In the genomic region with DNA sequence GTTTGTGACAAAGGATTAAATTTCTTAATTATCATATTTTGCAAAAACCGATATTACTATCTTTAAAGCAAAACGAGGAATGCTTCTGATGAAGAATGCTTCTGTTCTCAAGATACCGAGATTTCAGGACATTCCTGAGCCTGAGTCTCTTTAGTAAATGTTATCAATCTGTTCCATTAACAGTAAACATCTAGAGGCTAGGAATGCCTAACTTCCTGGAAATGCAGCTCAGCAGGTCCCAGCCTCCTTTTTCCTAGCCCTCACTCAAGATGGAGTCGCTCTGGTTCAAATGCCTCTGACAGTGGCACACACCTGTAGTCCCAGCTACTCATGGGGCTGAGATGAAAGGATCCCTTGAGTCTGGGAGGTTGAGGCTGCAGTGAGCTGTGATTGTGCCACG, we compare ENCODE assay signal across 33 cellular contexts. TPM values are rescaled to one million over a fixed set of nuclear protein-coding genes. Genes with fewer than 3 reads are reported as not detected.
"Had no signal": no experiment of that assay in that cellular context is flagged by ENCODE, and none has a peak within 500 bp of the region (broad histone marks: within the 10 kb centered on the region; RNA-seq: fewer than 3 reads in every experiment).

No MANE protein-coding gene starts in this region.

- H3K36me3 ChIP-seq: brain microvascular endothelial cell, esophagus squamous epithelium had no signal

- H3K27ac Mint-ChIP-seq: activated CD4-positive, alpha-beta memory T cell treated with anti-CD3 and anti-CD28 coated beads for 36 hours; activated CD4-positive, alpha-beta T cell treated with anti-CD3 and anti-CD28 coated beads for 36 hours; activated CD4-positive, alpha-beta T cell treated with anti-CD3 and anti-CD28 coated beads, Interleukin-2, amount 10 ng/mL, durations not matched to agents 24 days and 14 days; activated naive CD4-positive, alpha-beta T cell treated with anti-CD3 and anti-CD28 coated beads, Interleukin-2, amount 10 ng/mL, durations not matched to agents 7 days and 5 days; activated naive CD4-positive, alpha-beta T cell treated with anti-CD3 and anti-CD28 coated beads, Interleukin-2, amount 50 U/mL, for 72 hours; activated naive CD8-positive, alpha-beta T cell treated with anti-CD3 and anti-CD28 coated beads, Interleukin-2, amount 10 ng/mL, durations not matched to agents 7 days and 5 days; activated T-cell treated with anti-CD3 and anti-CD28 coated beads, Interleukin-2, amount 50 U/mL, for 24 hours; activated T-cell treated with anti-CD3 and anti-CD28 coated beads, Interleukin-2, amount 50 U/mL, for 72 hours had no signal

- H3K36me3 Mint-ChIP-seq: activated CD4-positive, alpha-beta memory T cell treated with anti-CD3 and anti-CD28 coated beads for 36 hours; activated naive CD4-positive, alpha-beta T cell treated with anti-CD3 and anti-CD28 coated beads, Interleukin-2, amount 10 ng/mL, durations not matched to agents 7 days and 5 days; activated naive CD4-positive, alpha-beta T cell treated with anti-CD3 and anti-CD28 coated beads, Interleukin-2, amount 50 U/mL, for 72 hours; activated naive CD8-positive, alpha-beta T cell treated with anti-CD3 and anti-CD28 coated beads, Interleukin-2, amount 10 ng/mL, durations not matched to agents 7 days and 5 days had no signal

- H3K9me3 ChIP-seq: esophagus squamous epithelium had no signal

- ATAC-seq: activated CD4-positive, alpha-beta T cell treated with anti-CD3 and anti-CD28 coated beads for 36 hours; activated naive CD4-positive, alpha-beta T cell treated with anti-CD3 and anti-CD28 coated beads, Interleukin-2, amount 50 U/mL, for 72 hours; activated T-cell treated with anti-CD3 and anti-CD28 coated beads, Interleukin-2, amount 50 U/mL, for 72 hours had no signal

- H3K9me3 Mint-ChIP-seq: activated CD4-positive, alpha-beta memory T cell treated with anti-CD3 and anti-CD28 coated beads for 36 hours; activated CD4-positive, alpha-beta T cell treated with anti-CD3 and anti-CD28 coated beads, Interleukin-2, amount 10 ng/mL, durations not matched to agents 24 days and 14 days; activated naive CD4-positive, alpha-beta T cell treated with anti-CD3 and anti-CD28 coated beads, Interleukin-2, amount 10 ng/mL, durations not matched to agents 7 days and 5 days; activated naive CD4-positive, alpha-beta T cell treated with anti-CD3 and anti-CD28 coated beads, Interleukin-2, amount 50 U/mL, for 72 hours; activated naive CD8-positive, alpha-beta T cell treated with anti-CD3 and anti-CD28 coated beads, Interleukin-2, amount 10 ng/mL, durations not matched to agents 7 days and 5 days; activated T-cell treated with anti-CD3 and anti-CD28 coated beads, Interleukin-2, amount 50 U/mL, for 24 hours; activated T-cell treated with anti-CD3 and anti-CD28 coated beads, Interleukin-2, amount 50 U/mL, for 72 hours; central memory CD8-positive, alpha-beta T cell had no signal

- H3K4me3 Mint-ChIP-seq: activated CD4-positive, alpha-beta memory T cell treated with anti-CD3 and anti-CD28 coated beads for 36 hours; activated CD4-positive, alpha-beta T cell treated with anti-CD3 and anti-CD28 coated beads for 36 hours; activated CD4-positive, alpha-beta T cell treated with anti-CD3 and anti-CD28 coated beads, Interleukin-2, amount 10 ng/mL, durations not matched to agents 24 days and 14 days; activated naive CD4-positive, alpha-beta T cell treated with anti-CD3 and anti-CD28 coated beads, Interleukin-2, amount 10 ng/mL, durations not matched to agents 7 days and 5 days; activated naive CD8-positive, alpha-beta T cell treated with anti-CD3 and anti-CD28 coated beads, Interleukin-2, amount 10 ng/mL, durations not matched to agents 7 days and 5 days; activated T-cell treated with anti-CD3 and anti-CD28 coated beads, Interleukin-2, amount 50 U/mL, for 24 hours; activated T-cell treated with anti-CD3 and anti-CD28 coated beads, Interleukin-2, amount 50 U/mL, for 72 hours; central memory CD8-positive, alpha-beta T cell had no signal

- H3K4me1 Mint-ChIP-seq: activated CD4-positive, alpha-beta T cell treated with anti-CD3 and anti-CD28 coated beads, Interleukin-2, amount 10 ng/mL, durations not matched to agents 24 days and 14 days had no signal

- H3K27ac ChIP-seq: brain microvascular endothelial cell, coronary artery, epithelial cell of prostate, esophagus squamous epithelium had no signal

- H3K4me3 ChIP-seq: coronary artery, esophagus squamous epithelium had no signal

- DNase-seq: activated CD4-positive, alpha-beta memory T cell treated with anti-CD3 and anti-CD28 coated beads for 36 hours; activated CD4-positive, alpha-beta T cell treated with anti-CD3 and anti-CD28 coated beads for 36 hours; activated CD4-positive, alpha-beta T cell treated with anti-CD3 and anti-CD28 coated beads, Interleukin-2, amount 10 ng/mL, durations not matched to agents 24 days and 14 days; activated CD4-positive, CD25-positive, alpha-beta regulatory T cell; activated CD4-positive, CD25-positive, alpha-beta regulatory T cell treated with anti-CD3 and anti-CD28 coated beads, Interleukin-2, amount 50 U/mL, for 72 hours; activated CD8-positive, alpha-beta memory T cell treated with anti-CD3 and anti-CD28 coated beads, Interleukin-2, amount 50 U/mL, for 48 hours; activated gamma-delta T cell; activated naive CD4-positive, alpha-beta T cell; activated naive CD4-positive, alpha-beta T cell treated with anti-CD3 and anti-CD28 coated beads, Interleukin-2, amount 10 ng/mL, durations not matched to agents 7 days and 5 days; activated naive CD8-positive, alpha-beta T cell treated with anti-CD3 and anti-CD28 coated beads, Interleukin-2, amount 10 ng/mL, durations not matched to agents 7 days and 5 days; activated T-cell treated with anti-CD3 and anti-CD28 coated beads for 4 hours; activated T-cell treated with anti-CD3 and anti-CD28 coated beads, Interleukin-2, amount 50 U/mL, for 24 hours; activated T-cell treated with anti-CD3 and anti-CD28 coated beads, Interleukin-2, amount 50 U/mL, for 72 hours; brain microvascular endothelial cell; dermis blood vessel endothelial cell; effector CD4-positive, alpha-beta T cell; esophagus squamous epithelium; foreskin melanocyte; head of caudate nucleus; T-helper 2 cell had no signal

RNA-seq across cellular contexts. Expression of gene IFNL4, which starts 2.4 kb away (rescaled TPM):
- total RNA-seq: activated CD4-positive, alpha-beta memory T cell treated with anti-CD3 and anti-CD28 coated beads for 36 hours; activated CD4-positive, alpha-beta T cell treated with anti-CD3 and anti-CD28 coated beads for 36 hours; activated CD4-positive, alpha-beta T cell treated with anti-CD3 and anti-CD28 coated beads, Interleukin-2, amount 10 ng/mL, durations not matched to agents 24 days and 14 days; activated naive CD4-positive, alpha-beta T cell treated with anti-CD3 and anti-CD28 coated beads, Interleukin-2, amount 50 U/mL, for 72 hours; activated naive CD8-positive, alpha-beta T cell treated with anti-CD3 and anti-CD28 coated beads, Interleukin-2, amount 10 ng/mL, durations not matched to agents 7 days and 5 days; activated T-cell treated with anti-CD3 and anti-CD28 coated beads, Interleukin-2, amount 50 U/mL, for 72 hours; astrocyte; bronchial epithelial cell; cardiac septum; cerebellum; dermis blood vessel endothelial cell; endothelial cell of umbilical vein; esophagus squamous epithelium; fibroblast of lung; fibroblast of villous mesenchyme; T-helper 1 cell treated with Interleukin-12 subunit alpha and Interleukin-12 subunit beta and Interleukin-4 antibody, amounts not matched to agents 30 ng/mL and 1 ng/mL, for 36 hours had no signal
- polyA plus RNA-seq: endothelial cell of umbilical vein, esophagus, fibroblast of lung had no signal

RNA-seq across cellular contexts. Expression of gene IFNL3, which starts 6.3 kb away (rescaled TPM):
- total RNA-seq: activated CD4-positive, alpha-beta T cell treated with anti-CD3 and anti-CD28 coated beads, Interleukin-2, amount 10 ng/mL, durations not matched to agents 24 days and 14 days; activated naive CD8-positive, alpha-beta T cell treated with anti-CD3 and anti-CD28 coated beads, Interleukin-2, amount 10 ng/mL, durations not matched to agents 7 days and 5 days; astrocyte; bronchial epithelial cell; cardiac septum; cerebellum; dermis blood vessel endothelial cell; endothelial cell of umbilical vein; esophagus squamous epithelium; fibroblast of lung; fibroblast of villous mesenchyme; T-helper 1 cell treated with Interleukin-12 subunit alpha and Interleukin-12 subunit beta and Interleukin-4 antibody, amounts not matched to agents 30 ng/mL and 1 ng/mL, for 36 hours had no signal
- polyA plus RNA-seq: endothelial cell of umbilical vein, esophagus, fibroblast of lung had no signal

RNA-seq across cellular contexts. Expression of gene IFNL2, which starts 17.1 kb away (rescaled TPM):
- total RNA-seq: activated CD4-positive, alpha-beta memory T cell treated with anti-CD3 and anti-CD28 coated beads for 36 hours; activated CD4-positive, alpha-beta T cell treated with anti-CD3 and anti-CD28 coated beads for 36 hours; activated CD4-positive, alpha-beta T cell treated with anti-CD3 and anti-CD28 coated beads, Interleukin-2, amount 10 ng/mL, durations not matched to agents 24 days and 14 days; activated naive CD8-positive, alpha-beta T cell treated with anti-CD3 and anti-CD28 coated beads, Interleukin-2, amount 10 ng/mL, durations not matched to agents 7 days and 5 days; astrocyte; bronchial epithelial cell; cardiac septum; cerebellum; dermis blood vessel endothelial cell; endothelial cell of umbilical vein; esophagus squamous epithelium; fibroblast of lung; fibroblast of villous mesenchyme; T-helper 1 cell treated with Interleukin-12 subunit alpha and Interleukin-12 subunit beta and Interleukin-4 antibody, amounts not matched to agents 30 ng/mL and 1 ng/mL, for 36 hours had no signal
- polyA plus RNA-seq: endothelial cell of umbilical vein, esophagus, fibroblast of lung had no signal

RNA-seq across cellular contexts. Expression of gene IFNL1, which starts 45.1 kb away (rescaled TPM):
- total RNA-seq: activated CD4-positive, alpha-beta T cell treated with anti-CD3 and anti-CD28 coated beads, Interleukin-2, amount 10 ng/mL, durations not matched to agents 24 days and 14 days; activated naive CD8-positive, alpha-beta T cell treated with anti-CD3 and anti-CD28 coated beads, Interleukin-2, amount 10 ng/mL, durations not matched to agents 7 days and 5 days; bronchial epithelial cell; cardiac septum; cerebellum; dermis blood vessel endothelial cell; endothelial cell of umbilical vein; esophagus squamous epithelium; fibroblast of lung; fibroblast of villous mesenchyme; T-helper 1 cell treated with Interleukin-12 subunit alpha and Interleukin-12 subunit beta and Interleukin-4 antibody, amounts not matched to agents 30 ng/mL and 1 ng/mL, for 36 hours had no signal
- polyA plus RNA-seq: endothelial cell of umbilical vein, esophagus, fibroblast of lung had no signal

RNA-seq across cellular contexts. Expression of gene SYCN, which starts 47.0 kb away (rescaled TPM):
- total RNA-seq: activated CD4-positive, alpha-beta memory T cell treated with anti-CD3 and anti-CD28 coated beads for 36 hours; activated CD4-positive, alpha-beta T cell treated with anti-CD3 and anti-CD28 coated beads for 36 hours; activated CD4-positive, alpha-beta T cell treated with anti-CD3 and anti-CD28 coated beads, Interleukin-2, amount 10 ng/mL, durations not matched to agents 24 days and 14 days; activated naive CD4-positive, alpha-beta T cell treated with anti-CD3 and anti-CD28 coated beads, Interleukin-2, amount 50 U/mL, for 72 hours; activated naive CD8-positive, alpha-beta T cell treated with anti-CD3 and anti-CD28 coated beads, Interleukin-2, amount 10 ng/mL, durations not matched to agents 7 days and 5 days; activated T-cell treated with anti-CD3 and anti-CD28 coated beads, Interleukin-2, amount 50 U/mL, for 72 hours; astrocyte; bronchial epithelial cell; cardiac septum; cerebellum; dermis blood vessel endothelial cell; endothelial cell of umbilical vein; esophagus squamous epithelium; fibroblast of lung; fibroblast of villous mesenchyme; T-helper 1 cell treated with Interleukin-12 subunit alpha and Interleukin-12 subunit beta and Interleukin-4 antibody, amounts not matched to agents 30 ng/mL and 1 ng/mL, for 36 hours had no signal
- polyA plus RNA-seq: endothelial cell of umbilical vein, fibroblast of lung had no signal
